10 cellular contexts compared by ENCODE assay signal in the genomic region with DNA sequence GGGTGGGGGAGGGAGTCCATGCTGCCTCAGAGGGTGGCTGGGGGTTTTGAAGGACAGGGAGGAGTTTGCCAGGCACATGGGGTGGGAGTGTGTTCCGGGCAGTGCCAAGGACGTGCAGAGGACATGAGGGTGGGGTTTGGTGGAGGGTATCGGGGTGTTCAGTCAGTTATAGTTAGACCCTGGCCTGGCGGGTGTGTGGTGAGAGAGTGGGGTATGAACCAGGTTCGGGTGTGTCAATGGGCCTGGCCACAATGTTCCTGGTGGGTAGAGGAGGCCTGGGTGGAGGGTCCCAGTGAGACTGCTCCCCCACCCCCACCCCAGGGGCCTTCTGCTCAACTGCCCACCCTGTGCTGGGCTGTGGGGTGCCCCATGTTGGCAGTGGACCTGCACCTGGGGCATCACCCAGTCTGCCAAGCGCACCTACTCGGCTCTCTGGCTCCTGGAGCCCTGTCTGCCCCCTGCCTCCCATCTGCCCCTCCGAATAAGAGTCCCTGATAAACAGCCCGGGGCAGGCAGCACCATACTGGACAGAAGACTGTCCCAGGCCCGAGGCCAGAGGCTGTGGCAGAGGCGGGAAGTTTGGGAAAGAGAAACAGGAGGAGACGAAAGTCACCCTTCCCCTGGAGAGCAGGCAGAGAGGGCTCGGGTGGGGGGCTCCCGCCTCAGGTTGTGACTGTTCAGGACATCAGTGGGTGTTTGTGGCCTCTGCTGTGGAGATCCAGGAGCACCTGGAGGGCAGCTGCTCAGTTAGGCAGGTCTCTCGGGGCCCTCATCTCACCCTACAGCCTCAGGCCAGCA. TPM values are rescaled to one million over a fixed set of nuclear protein-coding genes. Genes with fewer than 3 reads are reported as not detected.
DNase-seq lines count a peak whose midpoint lies in the region; ATAC-seq and TF ChIP-seq lines count a peak whose summit lies in the region.
"Had no signal": no experiment of that assay in that cellular context is flagged by ENCODE, and none has a peak within 500 bp of the region (broad histone marks: within the 10 kb centered on the region; RNA-seq: fewer than 3 reads in every experiment).

No MANE protein-coding gene starts in this region.

- ATAC-seq in HG02870 (IDR thresholded peaks at IDR 0.05; ENCODE audit: unreplicated experiment): no peak

- TF ChIP-seq POLR2A in GM10847 (IDR thresholded peaks at IDR 0.05; ENCODE audit: extremely low read depth, insufficient read length): peak; percentile 23

- peak; percentile 17 for DNase-seq in activated CD4-positive, alpha-beta T cell treated with anti-CD3 and anti-CD28 coated beads for 48 hours
- DNase-seq in cardiac septum (ENCODE audit: low spot score) (peak; percentile 72), NOMO-1 (lab: John Stamatoyannopoulos, UW; ENCODE audit: unreplicated experiment in 2 of 2) (no peak), NCI-H187 (lab: John Stamatoyannopoulos, UW) (no peak), UCSD-AML1 (lab: John Stamatoyannopoulos, UW; ENCODE audit: unreplicated experiment) (no peak)
- peak; percentile 8 for DNase-seq in stimulated activated CD4-positive, alpha-beta T cell treated with anti-CD3 and anti-CD28 coated beads, Interleukin-1b, Interleukin-23, amount 100 ng/mL, for 48 hours

- intact Hi-C loops in cardiac septum (cut with DNase I): loop anchor here (10.0 kb wide), 1 partner anchor 240 kb away; a partner anchor contains a TSS

RNA-seq across cellular contexts. Expression of a gene that starts 4.1 kb away (rescaled TPM):
- total RNA-seq in cardiac septum: 31.3 TPM

RNA-seq across cellular contexts. Expression of a gene that starts 46.3 kb away (rescaled TPM):
- total RNA-seq in cardiac septum: 32.9 TPM

RNA-seq across cellular contexts. Expression of a gene that starts 46.5 kb away (rescaled TPM):
- total RNA-seq in cardiac septum: 14.3 TPM

RNA-seq across cellular contexts. Expression of a gene that starts 47.9 kb away (rescaled TPM):
- total RNA-seq in cardiac septum: not detected
- total RNA-seq: mononuclear cell, SJSA1 had no signal

Comparison
In these comparisons a context has a peak if more than half of its experiments do, and no peak if none do; other contexts are left out.
1. DNase-seq: peak in activated CD4-positive, alpha-beta T cell treated with anti-CD3 and anti-CD28 coated beads for 48 hours (single experiment), cardiac septum (single experiment) and stimulated activated CD4-positive, alpha-beta T cell treated with anti-CD3 and anti-CD28 coated beads, Interleukin-1b, Interleukin-23, amount 100 ng/mL, for 48 hours (single experiment); none in NOMO-1 (0 of 2), NCI-H187 (0 of 2) and UCSD-AML1 (single experiment).